Comparison of ENCODE assay signal across 8 cellular contexts in genomic region chr4:39181905-39182638, GRCh38. TPM values are rescaled to one million over a fixed set of nuclear protein-coding genes. Genes with fewer than 3 reads are reported as not detected.
DNase-seq lines count a peak whose midpoint lies in the region; ATAC-seq and TF ChIP-seq lines count a peak whose summit lies in the region.

Gene WDR19, plus strand, starts transcription at chr4:39182529. Its CDS starts 29 bp downstream, at chr4:39182558.

- WGBS in right lobe of liver (ENCODE audit: insufficient coverage, low coverage, low lambda C conversion rate, missing lambda C conversion rate) = under 1% methylated on average over 28 of the region's 48 CpGs

- no peak within 1 kb of the TSS for H3K27ac Mint-ChIP-seq in CD4-positive, CD25-positive, alpha-beta regulatory T cell

- peaks cover 0 to 13% (median 4%) of the 10 kb centered on the region in 4 donors for H3K4me1 Mint-ChIP-seq in CD4-positive, CD25-positive, alpha-beta regulatory T cell

- peak; percentile 97 to 98 for ATAC-seq in CD4-positive, CD25-positive, alpha-beta regulatory T cell (ENCODE audit: low read depth in 2 of 2)
- ATAC-seq in GM19395 (IDR thresholded peaks at IDR 0.05; ENCODE audit: unreplicated experiment) (peak; percentile 99), HG03565 (IDR thresholded peaks at IDR 0.05; ENCODE audit: unreplicated experiment) (peak; percentile 99), right lobe of liver (peak; percentile 98 to 99 (median 98))

- no peaks in the 10 kb centered on the region for H3K9me3 ChIP-seq in CD4-positive, CD25-positive, alpha-beta regulatory T cell (ENCODE audit: control insufficient read depth in 2 of 2, low read length in 2 of 2)
- H3K9me3 ChIP-seq in duodenal mucosa (ENCODE audit: control insufficient read depth in 1 of 2, low read length in 2 of 2) = no peaks in the 10 kb centered on the region
- H3K9me3 ChIP-seq in right lobe of liver = no peaks in the 10 kb centered on the region

- H3K4me3 ChIP-seq in CD4-positive, CD25-positive, alpha-beta regulatory T cell (ENCODE audit: low read depth, low read length) = peak within 1 kb of the TSS; percentile 92
- H3K4me3 ChIP-seq in duodenal mucosa (ENCODE audit: low read depth in 1 of 2, low read length in 2 of 2) (peak within 1 kb of the TSS; percentile 85 to 98), right lobe of liver (peak within 1 kb of the TSS; percentile 44 to 78 (median 71))

- H3K9ac ChIP-seq in duodenal mucosa (ENCODE audit: low read depth in 1 of 2, low read length in 2 of 2) = peak within 1 kb of the TSS; percentile 64 to 72

- peak within 1 kb of the TSS in 1 of 4 donors; percentile 44 for H3K4me3 Mint-ChIP-seq in CD4-positive, CD25-positive, alpha-beta regulatory T cell

- no peaks in the 10 kb centered on the region for H3K9me3 Mint-ChIP-seq in CD4-positive, CD25-positive, alpha-beta regulatory T cell

- H3K27ac ChIP-seq in CD4-positive, CD25-positive, alpha-beta regulatory T cell (ENCODE audit: insufficient read depth, low read length, poor library complexity, severe bottlenecking) = peak within 1 kb of the TSS; percentile 81
- H3K27ac ChIP-seq in duodenal mucosa (ENCODE audit: low read depth, low read length) (no peak within 1 kb of the TSS), right lobe of liver (peak within 1 kb of the TSS; percentile 56 to 69 (median 64))

- peak; percentile 37 to 45 (median 42) for TF ChIP-seq CTCF in right lobe of liver (IDR thresholded peaks at IDR 0.05)

- intact Hi-C loops in right lobe of liver (cut with DNase I) = no loop called here

- DNase-seq in CD4-positive, CD25-positive, alpha-beta regulatory T cell = peak; percentile 97 to 99 (median 98)
- DNase-seq in NCI-H774 (lab: John Stamatoyannopoulos, UW) = peak; percentile 99
- DNase-seq in activated CD4-positive, alpha-beta T cell treated with anti-CD3 and anti-CD28 coated beads, Interleukin-2, amount 50 U/mL, for 48 hours = peak; percentile 98 to 99
- DNase-seq in right lobe of liver = peak; percentile 99 to 100 (median 100)
- DNase-seq in stimulated activated CD4-positive, alpha-beta T cell treated with anti-CD3 and anti-CD28 coated beads, Interleukin-4, amount 100 ng/mL, for 4 hours = peak; percentile 97 to 99

- peaks cover 30% of the 10 kb centered on the region for H3K27me3 Mint-ChIP-seq in CD4-positive, CD25-positive, alpha-beta regulatory T cell

- peaks cover 16% of the 10 kb centered on the region for H3K4me1 ChIP-seq in CD4-positive, CD25-positive, alpha-beta regulatory T cell (ENCODE audit: control insufficient read depth, insufficient read depth, low read length, poor library complexity, severe bottlenecking)
- peaks cover 0 to 7% of the 10 kb centered on the region in 2 donors for H3K4me1 ChIP-seq in duodenal mucosa (ENCODE audit: control insufficient read depth in 1 of 2, insufficient read depth in 2 of 2, low read length in 2 of 2)
- peaks cover 0 to 13% (median 0%) of the 10 kb centered on the region in 4 donors for H3K4me1 ChIP-seq in right lobe of liver

- no peaks in the 10 kb centered on the region for H3K36me3 Mint-ChIP-seq in CD4-positive, CD25-positive, alpha-beta regulatory T cell

- peaks cover under 1% of the 10 kb centered on the region for H3K27me3 ChIP-seq in CD4-positive, CD25-positive, alpha-beta regulatory T cell (ENCODE audit: control insufficient read depth, insufficient read depth, low read length)
- H3K27me3 ChIP-seq in duodenal mucosa (ENCODE audit: control insufficient read depth in 1 of 2, insufficient read depth in 2 of 2, low read length in 2 of 2) = no peaks in the 10 kb centered on the region
- no peaks in the 10 kb centered on the region for H3K27me3 ChIP-seq in right lobe of liver

- peak; percentile 35 for TF ChIP-seq POLR2A in right lobe of liver (IDR thresholded peaks at IDR 0.05)

- no peaks in the 10 kb centered on the region for H3K36me3 ChIP-seq in CD4-positive, CD25-positive, alpha-beta regulatory T cell (ENCODE audit: control insufficient read depth, insufficient read depth, low read length)
- H3K36me3 ChIP-seq in duodenal mucosa (ENCODE audit: control insufficient read depth in 1 of 2, insufficient read depth in 2 of 2, low read length in 2 of 2) = no peaks in the 10 kb centered on the region
- peaks cover 0 to 6% (median 0%) of the 10 kb centered on the region in 4 donors for H3K36me3 ChIP-seq in right lobe of liver

RNA-seq across cellular contexts. Expression of gene WDR19, which starts in this region (rescaled TPM):
- total RNA-seq in CD4-positive, CD25-positive, alpha-beta regulatory T cell = 12.1 TPM
- 1 to 10 TPM; 1.7 to 2.7 (median 2.6) TPM for polyA plus RNA-seq in CD4-positive, CD25-positive, alpha-beta regulatory T cell
- total RNA-seq in right lobe of liver = 10 to 100 TPM; 11.4 to 22.2 (median 16.9) TPM
